Comparison of ENCODE assay signal across 10 cellular contexts in genomic region chr14:99758121-99758871, GRCh38. TPM values are rescaled to one million over a fixed set of nuclear protein-coding genes. Genes with fewer than 3 reads are reported as not detected.
A peak's percentile ranks its signal among the peaks of the same experiment; 100 is the strongest.
DNase-seq lines count a peak whose midpoint lies in the region; ATAC-seq and TF ChIP-seq lines count a peak whose summit lies in the region.
"Had no signal": no experiment of that assay in that cellular context is flagged by ENCODE, and none has a peak within 500 bp of the region (broad histone marks: within the 10 kb centered on the region; RNA-seq: fewer than 3 reads in every experiment).

No MANE protein-coding gene starts in this region.

- intact Hi-C loops in left ventricle myocardium superior (cut with micrococcal nuclease): no loop called here

- peak; percentile 72 for ATAC-seq in activated T-helper 17 cell treated with anti-CD3 and anti-CD28 coated beads, Interleukin-2, amount 50 U/mL, for 72 hours (replicated peaks)
- ATAC-seq in GM19395 (IDR thresholded peaks at IDR 0.05; ENCODE audit: unreplicated experiment) (no peak), left ventricle myocardium superior (no peak)
- ATAC-seq: natural killer cell treated with Interleukin-12 subunit alpha and Interleukin-12 subunit beta and Interleukin-15 and Interleukin-18, amount 100 ng/mL, for 72 hours had no signal

- H3K9me3 ChIP-seq in iPS DF 6.9 (ENCODE audit: control insufficient read depth, insufficient read depth, low read length) (no peaks in the 10 kb centered on the region), suprapubic skin (no peaks in the 10 kb centered on the region)

- no peak for TF ChIP-seq POLR2A in suprapubic skin (IDR thresholded peaks at IDR 0.05)

- no CpG with 5 or more reads among the region's 11 CpGs for WGBS in iPS DF 6.9 (ENCODE audit: insufficient coverage, insufficient read length)
- 47% methylated on average over 7 of the region's 11 CpGs for WGBS in suprapubic skin

- peak overlapping the region; percentile 26 for H3K4me3 Mint-ChIP-seq in activated T-helper 17 cell treated with anti-CD3 and anti-CD28 coated beads, Interleukin-2, amount 50 U/mL, for 72 hours
- H3K4me3 Mint-ChIP-seq: natural killer cell treated with Interleukin-12 subunit alpha and Interleukin-12 subunit beta and Interleukin-15 and Interleukin-18, amount 100 ng/mL, for 72 hours; stimulated activated naive CD8-positive, alpha-beta T cell treated with anti-CD3 and anti-CD28 coated beads, Interleukin-15, Interleukin-2, amounts not matched to agents 100 ng/mL and 50 ng/mL, for 24 hours had no signal

- DNase-seq in NCI-H82 (lab: John Stamatoyannopoulos, UW) (peak; percentile 14), NCI-H82 treated with DMSO at 0.1 percent for 48 hours (lab: John Stamatoyannopoulos, UW; ENCODE audit: unreplicated experiment) (no peak), iPS DF 6.9 (ENCODE audit: low read depth, low spot score) (peak; percentile 39), suprapubic skin (ENCODE audit: low spot score in 2 of 2) (peak in 1 of 2 donors; percentile 67), NCI-H1436 treated with DMSO at 0.1 percent for 48 hours (lab: John Stamatoyannopoulos, UW) (no peak), left ventricle myocardium superior (no peak)

- H3K36me3 Mint-ChIP-seq in activated T-helper 17 cell treated with anti-CD3 and anti-CD28 coated beads, Interleukin-2, amount 50 U/mL, for 72 hours (ENCODE audit: low read depth): no peaks in the 10 kb centered on the region
- H3K36me3 Mint-ChIP-seq: natural killer cell treated with Interleukin-12 subunit alpha and Interleukin-12 subunit beta and Interleukin-15 and Interleukin-18, amount 100 ng/mL, for 72 hours had no signal

- H3K9me3 Mint-ChIP-seq in activated T-helper 17 cell treated with anti-CD3 and anti-CD28 coated beads, Interleukin-2, amount 50 U/mL, for 72 hours: no peaks in the 10 kb centered on the region
- H3K9me3 Mint-ChIP-seq: natural killer cell treated with Interleukin-12 subunit alpha and Interleukin-12 subunit beta and Interleukin-15 and Interleukin-18, amount 100 ng/mL, for 72 hours; stimulated activated naive CD8-positive, alpha-beta T cell treated with anti-CD3 and anti-CD28 coated beads, Interleukin-15, Interleukin-2, amounts not matched to agents 100 ng/mL and 50 ng/mL, for 24 hours had no signal

- TF ChIP-seq EP300 in suprapubic skin (IDR thresholded peaks at IDR 0.05): no peak

- H3K27me3 ChIP-seq in iPS DF 6.9 (ENCODE audit: control insufficient read depth, insufficient read depth, low read length): no peaks in the 10 kb centered on the region
- peaks cover 3% of the 10 kb centered on the region for H3K27me3 ChIP-seq in suprapubic skin

- no peak for TF ChIP-seq CTCF in suprapubic skin (IDR thresholded peaks at IDR 0.05)

- H3K27ac ChIP-seq in iPS DF 6.9 (ENCODE audit: low read length) (no peak overlapping the region), suprapubic skin (peak overlapping the region; percentile 85)

- H3K4me1 ChIP-seq in iPS DF 6.9 (ENCODE audit: control insufficient read depth, insufficient read depth, low read length): peaks cover 2% of the 10 kb centered on the region; the same call in 1 of the 2 replicates
- H3K4me1 ChIP-seq in suprapubic skin: peaks cover 55% of the 10 kb centered on the region

- H3K4me3 ChIP-seq in iPS DF 6.9 (ENCODE audit: low read length): no peak overlapping the region
- no peak overlapping the region for H3K4me3 ChIP-seq in suprapubic skin

- H3K27ac Mint-ChIP-seq in activated T-helper 17 cell treated with anti-CD3 and anti-CD28 coated beads, Interleukin-2, amount 50 U/mL, for 72 hours: no peak overlapping the region
- H3K27ac Mint-ChIP-seq: natural killer cell treated with Interleukin-12 subunit alpha and Interleukin-12 subunit beta and Interleukin-15 and Interleukin-18, amount 100 ng/mL, for 72 hours; stimulated activated naive CD8-positive, alpha-beta T cell treated with anti-CD3 and anti-CD28 coated beads, Interleukin-15, Interleukin-2, amounts not matched to agents 100 ng/mL and 50 ng/mL, for 24 hours had no signal

- peaks cover 16% of the 10 kb centered on the region for H3K27me3 Mint-ChIP-seq in activated T-helper 17 cell treated with anti-CD3 and anti-CD28 coated beads, Interleukin-2, amount 50 U/mL, for 72 hours

- H3K4me1 Mint-ChIP-seq in activated T-helper 17 cell treated with anti-CD3 and anti-CD28 coated beads, Interleukin-2, amount 50 U/mL, for 72 hours: peaks cover 10% of the 10 kb centered on the region

- H3K36me3 ChIP-seq in iPS DF 6.9 (ENCODE audit: control insufficient read depth, insufficient read depth, low read length) (no peaks in the 10 kb centered on the region), suprapubic skin (no peaks in the 10 kb centered on the region)

RNA-seq across cellular contexts. Expression of gene EML1, which starts 34.9 kb away (rescaled TPM):
- total RNA-seq in activated T-helper 17 cell treated with anti-CD3 and anti-CD28 coated beads, Interleukin-2, amount 50 U/mL, for 72 hours: 1 to 10 TPM in 1 of 2 donors, under 1 TPM in 1; 0.54 to 3.6 TPM
- total RNA-seq in suprapubic skin: 10 to 100 TPM in 3 of 4 donors, 1 to 10 TPM in 1; 9.6 to 17.6 (median 15.4) TPM
- total RNA-seq in left ventricle myocardium superior: 42.9 TPM

Comparison
In these comparisons a context has a peak if more than half of its experiments do, and no peak if none do; other contexts are left out.
1. DNase-seq: peak in NCI-H82 (single experiment) and iPS DF 6.9 (single experiment); none in NCI-H82 treated with DMSO at 0.1 percent for 48 hours (single experiment), NCI-H1436 treated with DMSO at 0.1 percent for 48 hours (single experiment) and left ventricle myocardium superior (single experiment).